Comparison of ENCODE assay signal across 8 cellular contexts in genomic region chr2:42827647-42828486, GRCh38. TPM values are rescaled to one million over a fixed set of nuclear protein-coding genes. Genes with fewer than 3 reads are reported as not detected.
DNase-seq lines count a peak whose midpoint lies in the region; ATAC-seq and TF ChIP-seq lines count a peak whose summit lies in the region.

No MANE protein-coding gene starts in this region.

- peak; percentile 80 for ATAC-seq in DND-41 (ENCODE audit: insufficient read depth, low read depth)

- H3K4me3 ChIP-seq in DND-41 (ENCODE audit: low read depth in 1 of 2, low read length in 2 of 2) (peak overlapping the region in 1 of 2 experiments; percentile 30; a peak in 2 of 4 replicates), vagina (peak overlapping the region; percentile 14 to 30)

- H3K27me3 Mint-ChIP-seq in HFFc6 (ENCODE audit: insufficient read depth), result peaks cover 2% of the 10 kb centered on the region; the same call in 1 of the 2 replicates
- H3K27me3 Mint-ChIP-seq in T-helper 2 cell treated with Interferon-gamma antibody and Interleukin-4, amounts not matched to agents 5 μg/mL and 100 μg/mL, for 36 hours (ENCODE audit: low read depth), result peaks cover 4% of the 10 kb centered on the region

- H2AFZ ChIP-seq in DND-41 (ENCODE audit: low read depth, low read length), result peak overlapping the region; percentile 59

- H3K4me1 ChIP-seq in DND-41 (ENCODE audit: insufficient read depth, low read length) (peaks cover 8% of the 10 kb centered on the region), vagina (peaks cover 30% of the 10 kb centered on the region)

- peak overlapping the region; percentile 30; the same call in 1 of the 2 replicates for H3K9ac ChIP-seq in DND-41 (ENCODE audit: low read depth, low read length)

- no peaks in the 10 kb centered on the region for H4K20me1 ChIP-seq in DND-41 (ENCODE audit: insufficient read depth, low read length)

- H3K4me3 Mint-ChIP-seq in HFFc6, result peak overlapping the region; percentile 80
- peak overlapping the region; percentile 67 for H3K4me3 Mint-ChIP-seq in T-helper 2 cell treated with Interferon-gamma antibody and Interleukin-4, amounts not matched to agents 5 μg/mL and 100 μg/mL, for 36 hours

- H3K36me3 Mint-ChIP-seq in HFFc6 (ENCODE audit: low read depth), result no peaks in the 10 kb centered on the region
- no peaks in the 10 kb centered on the region for H3K36me3 Mint-ChIP-seq in T-helper 2 cell treated with Interferon-gamma antibody and Interleukin-4, amounts not matched to agents 5 μg/mL and 100 μg/mL, for 36 hours (ENCODE audit: low read depth)

- H3K27me3 ChIP-seq in DND-41 (ENCODE audit: insufficient read depth, low read length, poor library complexity) (no peaks in the 10 kb centered on the region), vagina (no peaks in the 10 kb centered on the region)

- H3K36me3 ChIP-seq in DND-41 (ENCODE audit: insufficient read depth, low read length) (no peaks in the 10 kb centered on the region), vagina (no peaks in the 10 kb centered on the region)

- peaks cover 44% of the 10 kb centered on the region for H3K4me1 Mint-ChIP-seq in HFFc6 (ENCODE audit: low read depth)
- H3K4me1 Mint-ChIP-seq in T-helper 2 cell treated with Interferon-gamma antibody and Interleukin-4, amounts not matched to agents 5 μg/mL and 100 μg/mL, for 36 hours (ENCODE audit: low read depth), result peaks cover 6% of the 10 kb centered on the region

- H3K9me3 Mint-ChIP-seq in HFFc6, result no peaks in the 10 kb centered on the region
- H3K9me3 Mint-ChIP-seq in T-helper 2 cell treated with Interferon-gamma antibody and Interleukin-4, amounts not matched to agents 5 μg/mL and 100 μg/mL, for 36 hours, result no peaks in the 10 kb centered on the region

- DNase-seq in DND-41 (peak; percentile 78), HFFc6 (peak; percentile 75), NCI-H1694 (lab: John Stamatoyannopoulos, UW) (peak; percentile 70), anterior cingulate cortex (lab: John Stamatoyannopoulos, UW) (peak in 57 of 58 donors; percentile 17 to 94 (median 78)), hepatic stellate cell (ENCODE audit: low spot score) (peak; percentile 70), retina (peak; percentile 94), vagina (ENCODE audit: extremely low spot score in 2 of 2) (peak; percentile 92 to 93)
- peak; percentile 74 for DNase-seq in T-helper 2 cell treated with Interferon-gamma antibody and Interleukin-4, amounts not matched to agents 5 μg/mL and 100 μg/mL, for 36 hours (ENCODE audit: low spot score)

- peak; percentile 94 for TF ChIP-seq CTCF in DND-41 (IDR thresholded peaks at IDR 0.05; ENCODE audit: borderline replicate concordance, extremely low read depth, low read length, poor library complexity, severe bottlenecking)
- peak; percentile 97 for TF ChIP-seq CTCF in HFFc6 (IDR thresholded peaks at IDR 0.05)
- TF ChIP-seq CTCF in vagina (IDR thresholded peaks at IDR 0.05), result peak; percentile 93 to 97 (median 97)

- TF ChIP-seq POLR2A in vagina (IDR thresholded peaks at IDR 0.05), result no peak

- no peaks in the 10 kb centered on the region for H3K9me3 ChIP-seq in DND-41 (ENCODE audit: insufficient read depth, low read length, severe bottlenecking)
- H3K9me3 ChIP-seq in vagina, result no peaks in the 10 kb centered on the region

- peak overlapping the region; percentile 65 for H3K4me2 ChIP-seq in DND-41 (ENCODE audit: insufficient read depth, low read length)

- intact Hi-C loops in vagina (cut with DNase I), result loop anchor here (1.0 to 5.0 kb wide), 3 partner anchors 146 to 654 kb away; no protein-coding TSS in a partner anchor

- no peak overlapping the region for H3K27ac ChIP-seq in DND-41 (ENCODE audit: low read length)
- H3K27ac ChIP-seq in vagina, result peak overlapping the region; percentile 78

- peak overlapping the region; percentile 27; the same call in 1 of the 2 replicates for H3K27ac Mint-ChIP-seq in HFFc6
- H3K27ac Mint-ChIP-seq in T-helper 2 cell treated with Interferon-gamma antibody and Interleukin-4, amounts not matched to agents 5 μg/mL and 100 μg/mL, for 36 hours, result no peak overlapping the region

- H3K79me2 ChIP-seq in DND-41 (ENCODE audit: insufficient read depth, low read length), result no peaks in the 10 kb centered on the region

RNA-seq across cellular contexts. Expression of gene HAAO, which starts 35.5 kb away (rescaled TPM):
- total RNA-seq in HFFc6 (2021; fragmentation: NEBNext Ultra II Directional; extraction: Animal tissue kit (Norgen Biotek cat#: 25700)), result under 1 TPM in 4 of 6 experiments, not detected in 2; 0.30 to 0.58 (median 0.47) TPM
- total RNA-seq in vagina, result 5.9 TPM
